Comparison of ENCODE assay signal across 8 cellular contexts in genomic region chr5:132063090-132063911, GRCh38. TPM values are rescaled to one million over a fixed set of nuclear protein-coding genes. Genes with fewer than 3 reads are reported as not detected.
DNase-seq lines count a peak whose midpoint lies in the region; ATAC-seq, FAIRE-seq and TF ChIP-seq lines count a peak whose summit lies in the region.

No MANE protein-coding gene starts in this region.

- H3K4me1 ChIP-seq in ACC112 (ENCODE audit: control insufficient read depth, insufficient read depth, low read length, unreplicated experiment) = peaks cover 5% of the 10 kb centered on the region

- no peak overlapping the region for H3K27ac Mint-ChIP-seq in nephron progenitor cell

- TF ChIP-seq POLR2A in GM12891 (IDR thresholded peaks at IDR 0.05; ENCODE audit: low read depth, low read length) = no peak

- peak; percentile 51 for ATAC-seq in HG03095 (IDR thresholded peaks at IDR 0.05; ENCODE audit: unreplicated experiment)

- TF ChIP-seq CTCF in nephron progenitor cell (IDR thresholded peaks at IDR 0.05) = peak; percentile 98

- H3K36me3 Mint-ChIP-seq in nephron progenitor cell (ENCODE audit: low read depth) = no peaks in the 10 kb centered on the region

- H3K27me3 ChIP-seq in ACC112 (ENCODE audit: insufficient read depth, low read length) = no peaks in the 10 kb centered on the region

- H3K4me1 Mint-ChIP-seq in nephron progenitor cell = peaks cover 4% of the 10 kb centered on the region

- H3K4me3 ChIP-seq in ACC112 (ENCODE audit: low read depth, low read length) = no peak overlapping the region

- FAIRE-seq in GM12891 (lab: Jason Lieb, UNC) = peak; percentile 75

- H2AFZ ChIP-seq in ACC112 (ENCODE audit: low read length, unreplicated experiment) = peak overlapping the region; percentile 39

- peak; percentile 70 for DNase-seq in GM12891 (ENCODE audit: insufficient read length, low spot score)
- peak; percentile 91 for DNase-seq in OCI-M1 (lab: John Stamatoyannopoulos, UW)
- DNase-seq in activated T-cell treated with anti-CD3 and anti-CD28 coated beads for 4 hours = peak; percentile 83
- DNase-seq in fibroblast of gingiva (ENCODE audit: low read depth) = peak; percentile 50
- peak; percentile 89 for DNase-seq in nephron progenitor cell
- DNase-seq in stromal cell of bone marrow (ENCODE audit: low read depth) = peak; percentile 25

- no peaks in the 10 kb centered on the region for H3K9me3 Mint-ChIP-seq in nephron progenitor cell

- H3K4me3 Mint-ChIP-seq in nephron progenitor cell = no peak overlapping the region

- H3K27me3 Mint-ChIP-seq in nephron progenitor cell (ENCODE audit: low read depth, poor library complexity) = peaks cover 7% of the 10 kb centered on the region

- H3K27ac ChIP-seq in ACC112 (ENCODE audit: low read depth, low read length) = no peak overlapping the region

- no peaks in the 10 kb centered on the region for H3K36me3 ChIP-seq in ACC112 (ENCODE audit: insufficient read depth, low read length)

- no peaks in the 10 kb centered on the region for H3K79me2 ChIP-seq in ACC112 (ENCODE audit: control insufficient read depth, insufficient read depth, low read length, unreplicated experiment)

TF ChIP-seq in GM12891, 5 proteins besides CTCF, POLR2A, EP300 and RAD21:
- TF ChIP-seq POLR2AphosphoS5 (IDR thresholded peaks at IDR 0.05; ENCODE audit: low read depth, low read length) (no peak), SPI1 (IDR thresholded peaks at IDR 0.05; ENCODE audit: low read depth, low read length) (no peak), TAF1 (IDR thresholded peaks at IDR 0.05; ENCODE audit: low read depth, low read length) (no peak), PAX5 (IDR thresholded peaks at IDR 0.05; ENCODE audit: insufficient read depth, low read length, severe bottlenecking) (no peak), POU2F2 (IDR thresholded peaks at IDR 0.05; ENCODE audit: low read depth, low read length) (peak; percentile 49)

RNA-seq across cellular contexts. Expression of gene IL3, which starts 2.8 kb away (rescaled TPM):
- not detected for polyA plus RNA-seq in GM12891 (2012; ENCODE audit: low read depth, missing spikeins)

RNA-seq across cellular contexts. Expression of gene CSF2, which starts 10.3 kb away (rescaled TPM):
- not detected for polyA plus RNA-seq in GM12891 (2012; ENCODE audit: low read depth, missing spikeins)

RNA-seq across cellular contexts. Expression of gene ACSL6, which starts 51.8 kb away (rescaled TPM):
- polyA plus RNA-seq in GM12891 (2012; ENCODE audit: low read depth, missing spikeins) = 0.04 TPM

Comparison
In these comparisons a context has a peak if more than half of its experiments do, and no peak if none do; other contexts are left out.
1. DNase-seq: peak in every context shown above with its lines; median percentile 91 in OCI-M1; 89 in nephron progenitor cell; 83 in activated T-cell treated with anti-CD3 and anti-CD28 coated beads for 4 hours; 70 in GM12891; 50 in fibroblast of gingiva; 25 in stromal cell of bone marrow.